Comparison of ENCODE assay signal across 17 cellular contexts in genomic region chr3:54198556-54198955, GRCh38.
A peak's percentile ranks its signal among the peaks of the same experiment; 100 is the strongest.
DNase-seq lines count a peak whose midpoint lies in the region; ATAC-seq and TF ChIP-seq lines count a peak whose summit lies in the region.
"Had no signal": no experiment of that assay in that cellular context is flagged by ENCODE, and none has a peak within 500 bp of the region (broad histone marks: within the 10 kb centered on the region; RNA-seq: fewer than 3 reads in every experiment).

No MANE protein-coding gene starts in this region.

- TF ChIP-seq CTCF in BE2C (IDR thresholded peaks at IDR 0.05; ENCODE audit: low read depth, low read length) (no peak), WTC11 (IDR thresholded peaks at IDR 0.05) (no peak), coronary artery (IDR thresholded peaks at IDR 0.05) (no peak)

- no peaks in the 10 kb centered on the region for H3K27me3 ChIP-seq in BE2C

- peaks cover 7% of the 10 kb centered on the region; the same call in 1 of the 2 replicates for H3K4me1 ChIP-seq in BE2C
- H3K4me1 ChIP-seq: A549, HAP-1 had no signal

- H3K4me3 ChIP-seq in BE2C (ENCODE audit: low read depth, low read length) = no peak overlapping the region
- H3K4me3 ChIP-seq in coronary artery = no peak overlapping the region
- H3K4me3 ChIP-seq: A549, HAP-1 had no signal

- DNase-seq in BE2C (peak; percentile 63), G401 (ENCODE audit: low spot score) (peak; percentile 61), WTC11 (ENCODE audit: low spot score) (peak; percentile 18), midbrain (lab: John Stamatoyannopoulos, UW) (peak; percentile 8), amygdala (lab: John Stamatoyannopoulos, UW) (no peak), coronary artery (ENCODE audit: low spot score) (no peak), ureter (ENCODE audit: low spot score) (no peak)
- DNase-seq: CD8-positive, alpha-beta T cell; COR-L47; DMS153; DMS79 treated with DMSO at 0.1 percent for 48 hours; EL; GF-D8 had no signal

- POLR2A ChIA-PET in WTC11 (lab: Charles Lee) = no interaction called here

- in situ Hi-C loops in G401 (cut with HindIII; ENCODE audit: low sequenced_read_pairs) = no loop called here

- H3K4me3 Mint-ChIP-seq in WTC11 = no peak overlapping the region
- H3K4me3 Mint-ChIP-seq: CD14-positive monocyte; CD8-positive, alpha-beta T cell had no signal

- no peaks in the 10 kb centered on the region for H3K27me3 Mint-ChIP-seq in WTC11 (ENCODE audit: low read depth)

- CTCF ChIA-PET in WTC11 (lab: Charles Lee) = no interaction called here

- H3K36me3 Mint-ChIP-seq in WTC11 = 0 out of 2 replicates have a peak, but pooled peaks cover 2% of the 10 kb centered on the region
- H3K36me3 Mint-ChIP-seq: CD14-positive monocyte; CD8-positive, alpha-beta T cell had no signal

- no peaks in the 10 kb centered on the region for H3K36me3 ChIP-seq in BE2C
- H3K36me3 ChIP-seq: HAP-1 had no signal

- H3K9me3 Mint-ChIP-seq in WTC11 = peaks cover 24% of the 10 kb centered on the region

- H3K9me3 ChIP-seq in BE2C = no peaks in the 10 kb centered on the region
- H3K9me3 ChIP-seq: A549, HAP-1 had no signal

- H3K4me1 Mint-ChIP-seq in WTC11 = peaks cover 45% of the 10 kb centered on the region
- H3K4me1 Mint-ChIP-seq: CD14-positive monocyte had no signal

- ATAC-seq in WTC11 = peak; percentile 75
- ATAC-seq: A549; CD8-positive, alpha-beta T cell; HepG2 had no signal

- no peak overlapping the region for H3K27ac Mint-ChIP-seq in WTC11
- H3K27ac Mint-ChIP-seq: CD14-positive monocyte; CD8-positive, alpha-beta T cell had no signal

- H3K27ac ChIP-seq in coronary artery = no peak overlapping the region
- H3K27ac ChIP-seq: A549 had no signal

TF ChIP-seq in WTC11, 78 proteins besides CTCF, POLR2A, EP300 and RAD21:
- TF ChIP-seq E2F5 (CRISPR knock-in tag; IDR thresholded peaks at IDR 0.05) = no peak
- TF ChIP-seq, protein P1, sequence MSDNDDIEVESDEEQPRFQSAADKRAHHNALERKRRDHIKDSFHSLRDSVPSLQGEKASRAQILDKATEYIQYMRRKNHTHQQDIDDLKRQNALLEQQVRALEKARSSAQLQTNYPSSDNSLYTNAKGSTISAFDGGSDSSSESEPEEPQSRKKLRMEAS (CRISPR knock-in tag; IDR thresholded peaks at IDR 0.05) = no peak

Comparison
In these comparisons a context has a peak if more than half of its experiments do, and no peak if none do; other contexts are left out.
1. DNase-seq: peak in BE2C (single experiment), G401 (single experiment), WTC11 (single experiment) and midbrain (single experiment); none in amygdala (0 of 56), coronary artery (single experiment) and ureter (single experiment).